Comparison of ENCODE assay signal across 13 cellular contexts in genomic region chrX:48474581-48474980, GRCh38. TPM values are rescaled to one million over a fixed set of nuclear protein-coding genes. Genes with fewer than 3 reads are reported as not detected.
DNase-seq lines count a peak whose midpoint lies in the region; ATAC-seq and TF ChIP-seq lines count a peak whose summit lies in the region.
"Had no signal": no experiment of that assay in that cellular context is flagged by ENCODE, and none has a peak within 500 bp of the region (broad histone marks: within the 10 kb centered on the region; RNA-seq: fewer than 3 reads in every experiment).

No MANE protein-coding gene starts in this region.

- H3K27me3 Mint-ChIP-seq in activated CD4-positive, alpha-beta T cell treated with anti-CD3 and anti-CD28 coated beads, Interleukin-2, amount 10 ng/mL, durations not matched to agents 24 days and 14 days: no peaks in the 10 kb centered on the region
- H3K27me3 Mint-ChIP-seq in activated T-helper 17 cell treated with anti-CD3 and anti-CD28 coated beads, Interleukin-2, amount 50 U/mL, for 72 hours: no peaks in the 10 kb centered on the region
- peaks cover 5% of the 10 kb centered on the region for H3K27me3 Mint-ChIP-seq in neural progenitor cell (ENCODE audit: insufficient read depth, low read depth)
- H3K27me3 Mint-ChIP-seq: activated naive CD4-positive, alpha-beta T cell treated with anti-CD3 and anti-CD28 coated beads, Interleukin-2, amount 50 U/mL, for 24 hours had no signal

- no peak overlapping the region for H3K27ac Mint-ChIP-seq in activated CD4-positive, alpha-beta T cell treated with anti-CD3 and anti-CD28 coated beads, Interleukin-2, amount 10 ng/mL, durations not matched to agents 24 days and 14 days
- H3K27ac Mint-ChIP-seq in activated T-helper 17 cell treated with anti-CD3 and anti-CD28 coated beads, Interleukin-2, amount 50 U/mL, for 72 hours: peak overlapping the region; percentile 15
- H3K27ac Mint-ChIP-seq in neural progenitor cell: no peak overlapping the region

- DNase-seq in activated CD4-positive, alpha-beta T cell treated with anti-CD3 and anti-CD28 coated beads, Interleukin-2, amount 10 ng/mL, durations not matched to agents 24 days and 14 days: no peak
- DNase-seq in activated CD4-positive, alpha-beta T cell treated with anti-CD3 and anti-CD28 coated beads, Interleukin-2, amount 50 U/mL, for 1 hour: no peak
- DNase-seq in LNCaP clone FGC (ENCODE audit: low read depth) (no peak), neural progenitor cell (ENCODE audit: low spot score) (no peak), NCI-H2171 treated with DMSO at 0.1 percent for 48 hours (lab: John Stamatoyannopoulos, UW) (no peak), thyroid gland (no peak)
- DNase-seq: activated CD4-positive, CD25-positive, alpha-beta regulatory T cell; lower lobe of right lung; NCI-H446 treated with DMSO at 0.1 percent for 48 hours; pancreas had no signal

- H3K36me3 Mint-ChIP-seq in activated CD4-positive, alpha-beta T cell treated with anti-CD3 and anti-CD28 coated beads, Interleukin-2, amount 10 ng/mL, durations not matched to agents 24 days and 14 days (ENCODE audit: low read depth): peaks cover 28% of the 10 kb centered on the region
- peaks cover 41% of the 10 kb centered on the region for H3K36me3 Mint-ChIP-seq in activated T-helper 17 cell treated with anti-CD3 and anti-CD28 coated beads, Interleukin-2, amount 50 U/mL, for 72 hours (ENCODE audit: low read depth)
- peaks cover 3% of the 10 kb centered on the region for H3K36me3 Mint-ChIP-seq in neural progenitor cell

- H3K4me1 ChIP-seq in neural progenitor cell (peaks cover 15% of the 10 kb centered on the region), thyroid gland (peaks cover 0 to 3% of the 10 kb centered on the region in 2 donors)
- H3K4me1 ChIP-seq: pancreas had no signal

- no peak for TF ChIP-seq CTCF in LNCaP clone FGC (IDR thresholded peaks at IDR 0.05; ENCODE audit: control insufficient read depth, extremely low read depth, insufficient read depth)
- TF ChIP-seq CTCF in neural progenitor cell (IDR thresholded peaks at IDR 0.05): no peak
- TF ChIP-seq CTCF in thyroid gland (IDR thresholded peaks at IDR 0.05): no peak

- H3K27ac ChIP-seq in neural progenitor cell (no peak overlapping the region), thyroid gland (no peak overlapping the region)
- H3K27ac ChIP-seq: pancreas had no signal

- no peaks in the 10 kb centered on the region for H4K20me1 ChIP-seq in neural progenitor cell (ENCODE audit: low read depth)

- peak overlapping the region; percentile 81 for H3K4me2 ChIP-seq in neural progenitor cell

- H3K4me3 ChIP-seq in LNCaP clone FGC (ENCODE audit: low read depth, low read length) (peak overlapping the region; percentile 80), neural progenitor cell (no peak overlapping the region), thyroid gland (replicated peaks in 1 of 3) (no peak overlapping the region)

- 79 to 100% methylated on average over 2 to 5 of the region's 6 CpGs for WGBS in thyroid gland, 2 donors

- H3K79me2 ChIP-seq in neural progenitor cell (ENCODE audit: low read depth): peaks cover 22% of the 10 kb centered on the region

- ATAC-seq in activated T-helper 17 cell treated with anti-CD3 and anti-CD28 coated beads, Interleukin-2, amount 50 U/mL, for 72 hours (replicated peaks): no peak
- ATAC-seq in HG03175 (IDR thresholded peaks at IDR 0.05; ENCODE audit: unreplicated experiment): no peak
- ATAC-seq: lower lobe of right lung had no signal

- intact Hi-C loops in activated CD4-positive, alpha-beta T cell treated with anti-CD3 and anti-CD28 coated beads, Interleukin-2, amount 10 ng/mL, durations not matched to agents 24 days and 14 days (cut with micrococcal nuclease): no loop called here
- intact Hi-C loops in thyroid gland (cut with DNase I): loop anchor here (5.0 kb wide), 1 partner anchor 392 kb away; no protein-coding TSS in a partner anchor

- H3K9ac ChIP-seq in neural progenitor cell: no peak overlapping the region

- TF ChIP-seq POLR2A in thyroid gland (IDR thresholded peaks at IDR 0.05): no peak

- no peaks in the 10 kb centered on the region for H3K9me3 ChIP-seq in neural progenitor cell (ENCODE audit: low read depth)
- H3K9me3 ChIP-seq in thyroid gland: no peaks in the 10 kb centered on the region
- H3K9me3 ChIP-seq: lower lobe of right lung, pancreas had no signal

- H3K36me3 ChIP-seq in neural progenitor cell: no peaks in the 10 kb centered on the region
- H3K36me3 ChIP-seq in thyroid gland: no peaks in the 10 kb centered on the region
- H3K36me3 ChIP-seq: lower lobe of right lung, pancreas had no signal

- H2AFZ ChIP-seq in neural progenitor cell (replicated peaks): no peak overlapping the region

- H3K4me1 Mint-ChIP-seq in activated CD4-positive, alpha-beta T cell treated with anti-CD3 and anti-CD28 coated beads, Interleukin-2, amount 10 ng/mL, durations not matched to agents 24 days and 14 days: peaks cover 26% of the 10 kb centered on the region
- peaks cover 14% of the 10 kb centered on the region for H3K4me1 Mint-ChIP-seq in activated T-helper 17 cell treated with anti-CD3 and anti-CD28 coated beads, Interleukin-2, amount 50 U/mL, for 72 hours
- peaks cover 36% of the 10 kb centered on the region for H3K4me1 Mint-ChIP-seq in neural progenitor cell

- no peaks in the 10 kb centered on the region for H3K27me3 ChIP-seq in neural progenitor cell
- H3K27me3 ChIP-seq in thyroid gland: no peaks in the 10 kb centered on the region
- H3K27me3 ChIP-seq: pancreas had no signal

- H3K9me3 Mint-ChIP-seq in activated CD4-positive, alpha-beta T cell treated with anti-CD3 and anti-CD28 coated beads, Interleukin-2, amount 10 ng/mL, durations not matched to agents 24 days and 14 days: no peaks in the 10 kb centered on the region
- H3K9me3 Mint-ChIP-seq in activated T-helper 17 cell treated with anti-CD3 and anti-CD28 coated beads, Interleukin-2, amount 50 U/mL, for 72 hours: no peaks in the 10 kb centered on the region
- H3K9me3 Mint-ChIP-seq in neural progenitor cell: peaks cover 20% of the 10 kb centered on the region
- H3K9me3 Mint-ChIP-seq: activated naive CD4-positive, alpha-beta T cell treated with anti-CD3 and anti-CD28 coated beads, Interleukin-2, amount 50 U/mL, for 24 hours had no signal

- H3K4me3 Mint-ChIP-seq in activated CD4-positive, alpha-beta T cell treated with anti-CD3 and anti-CD28 coated beads, Interleukin-2, amount 10 ng/mL, durations not matched to agents 24 days and 14 days: peak overlapping the region; percentile 96
- H3K4me3 Mint-ChIP-seq in activated T-helper 17 cell treated with anti-CD3 and anti-CD28 coated beads, Interleukin-2, amount 50 U/mL, for 72 hours: peak overlapping the region; percentile 80
- peak overlapping the region; percentile 91 for H3K4me3 Mint-ChIP-seq in neural progenitor cell

- H3F3A ChIP-seq in neural progenitor cell (ENCODE audit: low read depth): peaks cover 15% of the 10 kb centered on the region

RNA-seq across cellular contexts. Expression of gene FTSJ1, which starts 1.4 kb away (rescaled TPM):
- total RNA-seq in activated CD4-positive, alpha-beta T cell treated with anti-CD3 and anti-CD28 coated beads, Interleukin-2, amount 10 ng/mL, durations not matched to agents 24 days and 14 days: 95.6 and 101 TPM in 2 replicates
- total RNA-seq in activated T-helper 17 cell treated with anti-CD3 and anti-CD28 coated beads, Interleukin-2, amount 50 U/mL, for 72 hours: 10 to 100 TPM; 59.8 to 93.5 TPM
- 32.2 and 45.2 TPM in 2 replicates for total RNA-seq in neural progenitor cell (ENCODE audit: low replicate concordance)
- 10 to 100 TPM; 45.9 to 64.9 (median 62.5) TPM for total RNA-seq in thyroid gland

RNA-seq across cellular contexts. Expression of gene SLC38A5, which starts 4.5 kb away (rescaled TPM):
- 195 and 210 TPM in 2 replicates for total RNA-seq in activated CD4-positive, alpha-beta T cell treated with anti-CD3 and anti-CD28 coated beads, Interleukin-2, amount 10 ng/mL, durations not matched to agents 24 days and 14 days
- 100 to 1,000 TPM; 130 to 170 TPM for total RNA-seq in activated T-helper 17 cell treated with anti-CD3 and anti-CD28 coated beads, Interleukin-2, amount 50 U/mL, for 72 hours
- 2.3 and 6.7 TPM in 2 replicates for total RNA-seq in neural progenitor cell (ENCODE audit: low replicate concordance)
- 10 to 100 TPM in 3 of 4 donors, 1 to 10 TPM in 1; 9.9 to 76.8 (median 40.1) TPM for total RNA-seq in thyroid gland

RNA-seq across cellular contexts. Expression of gene PORCN, which starts 34.2 kb away (rescaled TPM):
- total RNA-seq in activated CD4-positive, alpha-beta T cell treated with anti-CD3 and anti-CD28 coated beads, Interleukin-2, amount 10 ng/mL, durations not matched to agents 24 days and 14 days: 11.5 and 12.9 TPM in 2 replicates
- 1 to 10 TPM; 8.9 to 9.4 TPM for total RNA-seq in activated T-helper 17 cell treated with anti-CD3 and anti-CD28 coated beads, Interleukin-2, amount 50 U/mL, for 72 hours
- total RNA-seq in neural progenitor cell (ENCODE audit: low replicate concordance) (10.8 and 21.2 TPM in 2 replicates), thyroid gland (10 to 100 TPM; 14.5 to 36.4 (median 21.4) TPM)

RNA-seq across cellular contexts. Expression of gene EBP, which starts 47.0 kb away (rescaled TPM):
- total RNA-seq in activated CD4-positive, alpha-beta T cell treated with anti-CD3 and anti-CD28 coated beads, Interleukin-2, amount 10 ng/mL, durations not matched to agents 24 days and 14 days: 159 and 163 TPM in 2 replicates
- 100 to 1,000 TPM; 104 to 213 TPM for total RNA-seq in activated T-helper 17 cell treated with anti-CD3 and anti-CD28 coated beads, Interleukin-2, amount 50 U/mL, for 72 hours
- 74.6 and 95.4 TPM in 2 replicates for total RNA-seq in neural progenitor cell (ENCODE audit: low replicate concordance)
- 10 to 100 TPM; 11.0 to 43.5 (median 35.5) TPM for total RNA-seq in thyroid gland
